In genomic region chr14:64324461-64325255, GRCh38 we compare ENCODE assay signal across 13 cellular contexts. TPM values are rescaled to one million over a fixed set of nuclear protein-coding genes. Genes with fewer than 3 reads are reported as not detected.
DNase-seq lines count a peak whose midpoint lies in the region; ATAC-seq and TF ChIP-seq lines count a peak whose summit lies in the region.
"Had no signal": no experiment of that assay in that cellular context is flagged by ENCODE, and none has a peak within 500 bp of the region (broad histone marks: within the 10 kb centered on the region; RNA-seq: fewer than 3 reads in every experiment).

No MANE protein-coding gene starts in this region.

- peak; percentile 0 for DNase-seq in A172 (ENCODE audit: low spot score)
- peak; percentile 43 for DNase-seq in GM23248
- peak; percentile 32 for DNase-seq in RPMI7951 (ENCODE audit: low read depth)
- peak; percentile 57 to 83 for DNase-seq in fibroblast of lung (ENCODE audit: low read depth in 2 of 2)
- no peak for DNase-seq in T-cell
- no peak for DNase-seq in activated naive CD4-positive, alpha-beta T cell treated with anti-CD3 and anti-CD28 coated beads, Interleukin-2, amount 50 U/mL, for 72 hours (ENCODE audit: low spot score in 2 of 2)
- DNase-seq: activated CD4-positive, alpha-beta memory T cell treated with anti-CD3 and anti-CD28 coated beads, Interleukin-2, amount 10 ng/mL, durations not matched to agents 7 days and 5 days; hypothalamus; testis had no signal

- no peaks in the 10 kb centered on the region for H3K9me3 Mint-ChIP-seq in T-cell
- H3K9me3 Mint-ChIP-seq in activated naive CD4-positive, alpha-beta T cell treated with anti-CD3 and anti-CD28 coated beads, Interleukin-2, amount 50 U/mL, for 72 hours = no peaks in the 10 kb centered on the region
- H3K9me3 Mint-ChIP-seq: activated CD4-positive, alpha-beta memory T cell treated with anti-CD3 and anti-CD28 coated beads, Interleukin-2, amount 10 ng/mL, durations not matched to agents 7 days and 5 days had no signal

- POLR2A ChIA-PET in T-cell (lab: Charles Lee) = interaction anchor here in 1 of 2 donors (0.7 kb wide), 1 partner anchor 199 kb away, joined by 3 read pairs; no protein-coding TSS in a partner anchor

- no peaks in the 10 kb centered on the region for H3K4me1 Mint-ChIP-seq in T-cell
- H3K4me1 Mint-ChIP-seq: activated CD4-positive, alpha-beta memory T cell treated with anti-CD3 and anti-CD28 coated beads, Interleukin-2, amount 10 ng/mL, durations not matched to agents 7 days and 5 days; mesothelial cell of epicardium had no signal

- H3K9me3 ChIP-seq in GM23248 (ENCODE audit: low read depth) = no peaks in the 10 kb centered on the region
- H3K9me3 ChIP-seq in fibroblast of lung (ENCODE audit: control insufficient read depth, insufficient read depth, low read depth, low read length) = no peaks in the 10 kb centered on the region
- H3K9me3 ChIP-seq: BLaER1, testis had no signal

- 36 to 39% methylated on average over 2 of the region's 2 CpGs for WGBS in GM23248 (ENCODE audit: low coverage in 1 of 2, low lambda C conversion rate in 2 of 2, missing lambda C conversion rate in 2 of 2), 2 experiments

- H2AFZ ChIP-seq in GM23248 (no peak overlapping the region), fibroblast of lung (ENCODE audit: low read length) (no peak overlapping the region)

- peaks cover 4 to 6% of the 10 kb centered on the region in 2 donors for H3K27me3 Mint-ChIP-seq in T-cell

- H3K4me1 ChIP-seq in GM23248 (ENCODE audit: insufficient read depth) = peaks cover 10% of the 10 kb centered on the region
- no peaks in the 10 kb centered on the region for H3K4me1 ChIP-seq in fibroblast of lung (ENCODE audit: control insufficient read depth, extremely low read depth, insufficient read depth, low read length)
- H3K4me1 ChIP-seq: BLaER1, testis had no signal

- H3K4me2 ChIP-seq in GM23248 (ENCODE audit: unreplicated experiment) = no peak overlapping the region
- H3K4me2 ChIP-seq in fibroblast of lung (ENCODE audit: extremely low read depth, insufficient read depth, low read length) = no peak overlapping the region
- H3K4me2 ChIP-seq: BLaER1 had no signal

- in situ Hi-C loops in GM23248 (cut with MboI) = no loop called here

- no peak overlapping the region for H3K27ac ChIP-seq in GM23248
- no peak overlapping the region for H3K27ac ChIP-seq in fibroblast of lung (ENCODE audit: insufficient read depth, low read length)
- H3K27ac ChIP-seq: BLaER1, testis had no signal

- H3K9ac ChIP-seq in GM23248 (no peak overlapping the region), fibroblast of lung (ENCODE audit: insufficient read depth, low read length) (no peak overlapping the region)
- H3K9ac ChIP-seq: BLaER1 had no signal

- ATAC-seq in GM19467 (IDR thresholded peaks at IDR 0.05; ENCODE audit: unreplicated experiment) (no peak), T-cell (replicated peaks in 1 of 4) (no peak)
- no peak for ATAC-seq in activated CD4-positive, CD25-positive, alpha-beta regulatory T cell treated with anti-CD3 and anti-CD28 coated beads, Interleukin-2, amount 50 U/mL, for 24 hours
- ATAC-seq in activated naive CD4-positive, alpha-beta T cell treated with anti-CD3 and anti-CD28 coated beads, Interleukin-2, amount 50 U/mL, for 72 hours = no peak

- TF ChIP-seq CTCF in fibroblast of lung (conservative IDR thresholded peaks at IDR 0.05 in 1 of 2, IDR thresholded peaks at IDR 0.05 in 1 of 2; ENCODE audit: low read depth in 1 of 2, low read length in 2 of 2) = no peak

- no peaks in the 10 kb centered on the region for H3K9me2 ChIP-seq in GM23248 (ENCODE audit: insufficient read depth)

- H3K4me3 ChIP-seq in GM23248 = no peak overlapping the region
- H3K4me3 ChIP-seq in fibroblast of lung (replicated peaks in 1 of 4; ENCODE audit: control extremely low read depth in 1 of 4, insufficient read depth in 1 of 4, low read depth in 3 of 4, low read length in 4 of 4) = no peak overlapping the region
- H3K4me3 ChIP-seq: BLaER1, testis had no signal

- no peaks in the 10 kb centered on the region for H3K36me3 Mint-ChIP-seq in T-cell
- no peaks in the 10 kb centered on the region for H3K36me3 Mint-ChIP-seq in activated naive CD4-positive, alpha-beta T cell treated with anti-CD3 and anti-CD28 coated beads, Interleukin-2, amount 50 U/mL, for 72 hours
- H3K36me3 Mint-ChIP-seq: mesothelial cell of epicardium had no signal

- H3K27me3 ChIP-seq in GM23248 (replicated peaks; ENCODE audit: insufficient read depth) (no peaks in the 10 kb centered on the region), fibroblast of lung (ENCODE audit: control insufficient read depth, insufficient read depth, low read length) (no peaks in the 10 kb centered on the region)
- H3K27me3 ChIP-seq: BLaER1, testis had no signal

- H3K79me2 ChIP-seq in GM23248 (ENCODE audit: insufficient read depth) = no peaks in the 10 kb centered on the region
- H3K79me2 ChIP-seq in fibroblast of lung (ENCODE audit: control insufficient read depth, insufficient read depth, low read length) = no peaks in the 10 kb centered on the region

- H3K27ac Mint-ChIP-seq in T-cell = no peak overlapping the region
- H3K27ac Mint-ChIP-seq in activated naive CD4-positive, alpha-beta T cell treated with anti-CD3 and anti-CD28 coated beads, Interleukin-2, amount 50 U/mL, for 72 hours = no peak overlapping the region
- H3K27ac Mint-ChIP-seq: activated CD4-positive, alpha-beta memory T cell treated with anti-CD3 and anti-CD28 coated beads, Interleukin-2, amount 10 ng/mL, durations not matched to agents 7 days and 5 days; mesothelial cell of epicardium had no signal

- H3F3A ChIP-seq in GM23248 (ENCODE audit: insufficient read depth) = no peaks in the 10 kb centered on the region

- H4K20me1 ChIP-seq in GM23248 (ENCODE audit: insufficient read depth) (no peaks in the 10 kb centered on the region), fibroblast of lung (ENCODE audit: control insufficient read depth, extremely low read depth, insufficient read depth, low read length) (no peaks in the 10 kb centered on the region)
- H4K20me1 ChIP-seq: BLaER1 had no signal

- H3K4me3 Mint-ChIP-seq in T-cell = no peak overlapping the region
- H3K4me3 Mint-ChIP-seq: activated CD4-positive, alpha-beta memory T cell treated with anti-CD3 and anti-CD28 coated beads, Interleukin-2, amount 10 ng/mL, durations not matched to agents 7 days and 5 days; mesothelial cell of epicardium had no signal

- CTCF ChIA-PET in T-cell (lab: Charles Lee) = no interaction called here

- H3K36me3 ChIP-seq in GM23248 (ENCODE audit: low read depth) = no peaks in the 10 kb centered on the region
- no peaks in the 10 kb centered on the region for H3K36me3 ChIP-seq in fibroblast of lung (ENCODE audit: control insufficient read depth, insufficient read depth, low read length)
- H3K36me3 ChIP-seq: BLaER1 had no signal

RNA-seq across cellular contexts. Expression of gene ESR2, which starts 30.5 kb away (rescaled TPM):
- total RNA-seq in A172 (2014; rRNA removed; shearing (Covaris generic)) = 0.17 TPM in 1 of 2 replicates, not detected in the other
- total RNA-seq in GM23248 (2014; rRNA removed; shearing (Covaris generic)) = not detected in 2 replicates
- polyA plus RNA-seq in GM23248 (2016; fragmentation: Nextera tagmentation; extraction: Ambion mirVana) (not detected in 2 replicates), fibroblast of lung (0.02 and 0.15 TPM in 2 replicates)
- total RNA-seq in RPMI7951 (2014; rRNA removed; shearing (Covaris generic)) = 0.10 and 0.12 TPM in 2 replicates
- total RNA-seq in fibroblast of lung (0.26 and 0.66 TPM in 2 replicates), T-cell (under 1 TPM in 4 of 5 donors, not detected in 1; 0.20 to 0.70 (median 0.43) TPM)
- 0.09 TPM in 1 of 2 replicates, not detected in the other for polyA plus RNA-seq in fibroblast of lung (2012)
- 0.59 TPM in 1 of 2 replicates, not detected in the other for polyA minus RNA-seq in fibroblast of lung (ENCODE audit: low replicate concordance)
- under 1 TPM; 0.14 to 0.39 TPM for total RNA-seq in activated naive CD4-positive, alpha-beta T cell treated with anti-CD3 and anti-CD28 coated beads, Interleukin-2, amount 50 U/mL, for 72 hours

Comparison
In these comparisons a context has a peak if more than half of its experiments do, and no peak if none do; other contexts are left out.
1. DNase-seq: peak in A172 (single experiment), GM23248 (single experiment), RPMI7951 (single experiment) and fibroblast of lung (2 of 2); none in T-cell (0 of 34) and activated naive CD4-positive, alpha-beta T cell treated with anti-CD3 and anti-CD28 coated beads, Interleukin-2, amount 50 U/mL, for 72 hours (0 of 2).